31 cellular contexts compared by ENCODE assay signal in genomic region chr2:46552086-46552485, GRCh38. TPM values are rescaled to one million over a fixed set of nuclear protein-coding genes. Genes with fewer than 3 reads are reported as not detected.
DNase-seq lines count a peak whose midpoint lies in the region; ATAC-seq, FAIRE-seq and TF ChIP-seq lines count a peak whose summit lies in the region.
"Had no signal": no experiment of that assay in that cellular context is flagged by ENCODE, and none has a peak within 500 bp of the region (broad histone marks: within the 10 kb centered on the region; RNA-seq: fewer than 3 reads in every experiment).

No MANE protein-coding gene starts in this region.

- no peak overlapping the region for H3K4me3 ChIP-seq in BLaER1
- H3K4me3 ChIP-seq in esophagus muscularis mucosa: no peak overlapping the region
- no peak overlapping the region for H3K4me3 ChIP-seq in kidney (ENCODE audit: low read length in 2 of 2)
- H3K4me3 ChIP-seq: dorsolateral prefrontal cortex, GM23248, prostate gland, SK-N-MC had no signal

- no peak for ATAC-seq in memory B cell (ENCODE audit: low read depth)
- ATAC-seq: left lobe of liver; stimulated activated effector memory CD8-positive, alpha-beta T cell treated with anti-CD3 and anti-CD28 coated beads, Interleukin-12 subunit alpha, Interleukin-12 subunit beta, amount 100 ng/mL, for 72 hours; T-helper 17 cell had no signal

- peaks cover 92% of the 10 kb centered on the region for H4K20me1 ChIP-seq in BLaER1

- H3K27ac Mint-ChIP-seq in IgD-negative memory B cell: peak overlapping the region in 2 of 3 donors; percentile 27 to 78
- H3K27ac Mint-ChIP-seq in memory B cell: peak overlapping the region; percentile 93
- H3K27ac Mint-ChIP-seq: activated naive CD4-positive, alpha-beta T cell treated with anti-CD3 and anti-CD28 coated beads for 36 hours; activated T-helper 1 cell treated with anti-CD3 and anti-CD28 coated beads, Interleukin-12 subunit alpha, Interleukin-12 subunit beta, Interleukin-2, Interleukin-4 antibody, amounts not matched to agents 30 ng/mL and 10 ng/mL and 1 ng/mL, durations not matched to agents 14 hours and 24 hours and 36 hours; stimulated activated effector memory CD8-positive, alpha-beta T cell treated with anti-CD3 and anti-CD28 coated beads, Interleukin-12 subunit alpha, Interleukin-12 subunit beta, amount 100 ng/mL, for 72 hours; T-helper 17 cell had no signal

- TF ChIP-seq EP300 in esophagus muscularis mucosa (IDR thresholded peaks at IDR 0.05): no peak

- no peaks in the 10 kb centered on the region for H3K9me3 Mint-ChIP-seq in IgD-negative memory B cell
- H3K9me3 Mint-ChIP-seq in memory B cell: no peaks in the 10 kb centered on the region
- H3K9me3 Mint-ChIP-seq: activated naive CD4-positive, alpha-beta T cell treated with anti-CD3 and anti-CD28 coated beads for 36 hours; activated T-helper 1 cell treated with anti-CD3 and anti-CD28 coated beads, Interleukin-12 subunit alpha, Interleukin-12 subunit beta, Interleukin-2, Interleukin-4 antibody, amounts not matched to agents 30 ng/mL and 10 ng/mL and 1 ng/mL, durations not matched to agents 14 hours and 24 hours and 36 hours; stimulated activated effector memory CD8-positive, alpha-beta T cell treated with anti-CD3 and anti-CD28 coated beads, Interleukin-12 subunit alpha, Interleukin-12 subunit beta, amount 100 ng/mL, for 72 hours had no signal

- H3K27ac ChIP-seq in BLaER1: no peak overlapping the region
- peak overlapping the region; percentile 76 to 85 (median 80) for H3K27ac ChIP-seq in esophagus muscularis mucosa (replicated peaks in 1 of 4)
- no peak overlapping the region for H3K27ac ChIP-seq in kidney (ENCODE audit: low read depth in 2 of 2, low read length in 2 of 2)
- H3K27ac ChIP-seq: GM23248, prostate gland, SK-N-MC had no signal

- H3K27me3 Mint-ChIP-seq in IgD-negative memory B cell (no peaks in the 10 kb centered on the region), memory B cell (no peaks in the 10 kb centered on the region)
- H3K27me3 Mint-ChIP-seq: T-helper 17 cell had no signal

- TF ChIP-seq POLR2A in esophagus muscularis mucosa (IDR thresholded peaks at IDR 0.05; ENCODE audit: low read depth): no peak

- TF ChIP-seq CTCF in esophagus muscularis mucosa (IDR thresholded peaks at IDR 0.05): no peak
- TF ChIP-seq CTCF in kidney (IDR thresholded peaks at IDR 0.05; ENCODE audit: borderline replicate concordance, extremely low read depth, insufficient read depth): no peak

- H3K36me3 ChIP-seq in BLaER1 (peaks cover 21% of the 10 kb centered on the region), esophagus muscularis mucosa (peaks cover 0 to 24% (median 11%) of the 10 kb centered on the region in 4 donors), kidney (ENCODE audit: control insufficient read depth in 1 of 2, insufficient read depth in 2 of 2, low read length in 2 of 2) (peaks cover 0 to 2% of the 10 kb centered on the region in 2 donors)
- H3K36me3 ChIP-seq: prostate gland had no signal

- H3K27me3 ChIP-seq in BLaER1 (no peaks in the 10 kb centered on the region), esophagus muscularis mucosa (no peaks in the 10 kb centered on the region)
- H3K27me3 ChIP-seq: dorsolateral prefrontal cortex had no signal

- H3K4me1 ChIP-seq in BLaER1 (peaks cover 59% of the 10 kb centered on the region), esophagus muscularis mucosa (peaks cover 83 to 100% (median 97%) of the 10 kb centered on the region in 4 donors), kidney (ENCODE audit: control insufficient read depth in 1 of 2, insufficient read depth in 1 of 2, low read depth in 1 of 2, low read length in 2 of 2) (peaks cover 0 to 7% of the 10 kb centered on the region in 2 donors)
- H3K4me1 ChIP-seq: prostate gland had no signal

- WGBS in esophagus muscularis mucosa: 86% methylated on average over 14 of the region's 14 CpGs

- H3K4me1 Mint-ChIP-seq in IgD-negative memory B cell (peaks cover 65 to 81% (median 75%) of the 10 kb centered on the region in 3 donors), memory B cell (peaks cover 81% of the 10 kb centered on the region)

- DNase-seq in esophagus muscularis mucosa (ENCODE audit: extremely low spot score): no peak
- DNase-seq in memory B cell (ENCODE audit: low spot score in 2 of 2): no peak
- no peak for DNase-seq in SW480 (ENCODE audit: low spot score)
- DNase-seq in NCI-H2196 treated with DMSO at 0.1 percent for 48 hours (lab: John Stamatoyannopoulos, UW; ENCODE audit: unreplicated experiment): no peak
- DNase-seq in germinal center (ENCODE audit: low spot score): no peak
- DNase-seq in kidney: no peak
- DNase-seq: activated CD4-positive, alpha-beta T cell treated with anti-CD3 and anti-CD28 coated beads, Interleukin-2, amount 50 U/mL, for 48 hours; activated CD4-positive, CD25-positive, alpha-beta regulatory T cell treated with anti-CD3 and anti-CD28 coated beads, Interleukin-2, amount 50 U/mL, for 72 hours; activated CD8-positive, alpha-beta memory T cell treated with anti-CD3 and anti-CD28 coated beads, Interleukin-2, amount 50 U/mL, for 48 hours; activated naive CD4-positive, alpha-beta T cell treated with anti-CD3 and anti-CD28 coated beads for 36 hours; Caco-2; cerebellar nuclear complex; dorsolateral prefrontal cortex; foreskin melanocyte; GDM1; GM23248; NCI-H1048; NCI-H1694; NCI-H446 treated with DMSO at 0.1 percent for 48 hours; OCI-M1; stimulated activated CD4-positive, alpha-beta T cell treated with anti-CD3 and anti-CD28 coated beads, Interleukin-15, amount 100 ng/mL, for 24 hours; substantia nigra; T-helper 17 cell; trophoblast cell had no signal

- H3K36me3 Mint-ChIP-seq in IgD-negative memory B cell (peaks cover 18% of the 10 kb centered on the region), memory B cell (peaks cover 25% of the 10 kb centered on the region)

- 0 out of 2 replicates have a peak, but pooled peaks cover 5% of the 10 kb centered on the region for H3K9me3 ChIP-seq in BLaER1
- H3K9me3 ChIP-seq in esophagus muscularis mucosa: no peaks in the 10 kb centered on the region
- no peaks in the 10 kb centered on the region for H3K9me3 ChIP-seq in kidney (ENCODE audit: control insufficient read depth in 1 of 2, low read length in 2 of 2)
- H3K9me3 ChIP-seq: Caco-2, prostate gland had no signal

- H3K9ac ChIP-seq in BLaER1 (no peak overlapping the region), kidney (ENCODE audit: low read length in 2 of 2) (no peak overlapping the region)
- H3K9ac ChIP-seq: GM23248 had no signal

- peak overlapping the region; percentile 94 for H3K4me2 ChIP-seq in BLaER1

- no peak for FAIRE-seq in kidney (lab: Jason Lieb, UNC)

- intact Hi-C loops in esophagus muscularis mucosa (cut with DNase I): no loop called here
- intact Hi-C loops in kidney (cut with DNase I): no loop called here

- H3K4me3 Mint-ChIP-seq in IgD-negative memory B cell (peak overlapping the region in 2 of 4 donors; percentile 17 to 48), memory B cell (no peak overlapping the region)
- H3K4me3 Mint-ChIP-seq: activated naive CD4-positive, alpha-beta T cell treated with anti-CD3 and anti-CD28 coated beads for 36 hours; activated T-helper 1 cell treated with anti-CD3 and anti-CD28 coated beads, Interleukin-12 subunit alpha, Interleukin-12 subunit beta, Interleukin-2, Interleukin-4 antibody, amounts not matched to agents 30 ng/mL and 10 ng/mL and 1 ng/mL, durations not matched to agents 14 hours and 24 hours and 36 hours; stimulated activated effector memory CD8-positive, alpha-beta T cell treated with anti-CD3 and anti-CD28 coated beads, Interleukin-12 subunit alpha, Interleukin-12 subunit beta, amount 100 ng/mL, for 72 hours; T-helper 17 cell had no signal

RNA-seq across cellular contexts. Expression of gene ATP6V1E2, which starts 9.7 kb away (rescaled TPM):
- polyA plus RNA-seq in IgD-negative memory B cell (11.6 TPM), kidney (ENCODE audit: insufficient read depth, low read depth, low replicate concordance) (3.5 TPM)
- total RNA-seq in esophagus muscularis mucosa (1 to 10 TPM; 3.6 to 7.5 (median 5.5) TPM), kidney (4.5 TPM)

RNA-seq across cellular contexts. Expression of gene RHOQ, which starts 9.8 kb away (rescaled TPM):
- polyA plus RNA-seq in IgD-negative memory B cell (8.0 TPM), kidney (ENCODE audit: insufficient read depth, low read depth, low replicate concordance) (45.4 TPM)
- total RNA-seq in esophagus muscularis mucosa (100 to 1,000 TPM; 107 to 168 (median 142) TPM), kidney (63.2 TPM)

Comparison
In these comparisons a context has a peak if more than half of its experiments do, and no peak if none do; other contexts are left out.
1. H3K27ac ChIP-seq: peak in esophagus muscularis mucosa (4 of 4); none in BLaER1 (single experiment) and kidney (0 of 2).